13 cellular contexts compared by ENCODE assay signal in genomic region chr5:76710991-76711390, GRCh38. TPM values are rescaled to one million over a fixed set of nuclear protein-coding genes. Genes with fewer than 3 reads are reported as not detected.
DNase-seq lines count a peak whose midpoint lies in the region; ATAC-seq and TF ChIP-seq lines count a peak whose summit lies in the region.
"Had no signal": no experiment of that assay in that cellular context is flagged by ENCODE, and none has a peak within 500 bp of the region (broad histone marks: within the 10 kb centered on the region; RNA-seq: fewer than 3 reads in every experiment).

No MANE protein-coding gene starts in this region.

- peak overlapping the region; percentile 92 for H3K27ac ChIP-seq in epithelial cell of prostate
- H3K27ac ChIP-seq: C4-2B, lower lobe of right lung, neutrophil had no signal

- peak; percentile 62 for ATAC-seq in GM21529 (IDR thresholded peaks at IDR 0.05; ENCODE audit: unreplicated experiment)
- ATAC-seq: lower lobe of right lung had no signal

- no peak overlapping the region for H3K27ac Mint-ChIP-seq in mesothelial cell of epicardium
- no peak overlapping the region for H3K27ac Mint-ChIP-seq in activated T-helper 2 cell treated with anti-CD3 and anti-CD28 coated beads, Interferon-gamma antibody, Interleukin-2, Interleukin-4, amounts not matched to agents 10 μg/mL and 5 μg/mL and 100 μg/mL, durations not matched to agents 14 hours and 24 hours and 36 hours

- TF ChIP-seq CTCF in mesothelial cell of epicardium (IDR thresholded peaks at IDR 0.05; ENCODE audit: unreplicated experiment), result no peak

- H3K4me3 Mint-ChIP-seq in mesothelial cell of epicardium, result no peak overlapping the region
- H3K4me3 Mint-ChIP-seq in activated T-helper 2 cell treated with anti-CD3 and anti-CD28 coated beads, Interferon-gamma antibody, Interleukin-2, Interleukin-4, amounts not matched to agents 10 μg/mL and 5 μg/mL and 100 μg/mL, durations not matched to agents 14 hours and 24 hours and 36 hours (ENCODE audit: low read depth), result no peak overlapping the region

- H3K9me3 Mint-ChIP-seq in mesothelial cell of epicardium, result no peaks in the 10 kb centered on the region
- H3K9me3 Mint-ChIP-seq in activated T-helper 2 cell treated with anti-CD3 and anti-CD28 coated beads, Interferon-gamma antibody, Interleukin-2, Interleukin-4, amounts not matched to agents 10 μg/mL and 5 μg/mL and 100 μg/mL, durations not matched to agents 14 hours and 24 hours and 36 hours, result no peaks in the 10 kb centered on the region

- H3K27me3 Mint-ChIP-seq in mesothelial cell of epicardium (ENCODE audit: low read depth), result peaks cover 25% of the 10 kb centered on the region
- H3K27me3 Mint-ChIP-seq in activated T-helper 2 cell treated with anti-CD3 and anti-CD28 coated beads, Interferon-gamma antibody, Interleukin-2, Interleukin-4, amounts not matched to agents 10 μg/mL and 5 μg/mL and 100 μg/mL, durations not matched to agents 14 hours and 24 hours and 36 hours (ENCODE audit: low read depth), result peaks cover 13% of the 10 kb centered on the region

- H3K4me1 Mint-ChIP-seq in mesothelial cell of epicardium, result peaks cover 3% of the 10 kb centered on the region
- H3K4me1 Mint-ChIP-seq in activated T-helper 2 cell treated with anti-CD3 and anti-CD28 coated beads, Interferon-gamma antibody, Interleukin-2, Interleukin-4, amounts not matched to agents 10 μg/mL and 5 μg/mL and 100 μg/mL, durations not matched to agents 14 hours and 24 hours and 36 hours (ENCODE audit: low read depth), result peaks cover 28% of the 10 kb centered on the region

- H3K36me3 Mint-ChIP-seq in mesothelial cell of epicardium, result no peaks in the 10 kb centered on the region
- peaks cover 8% of the 10 kb centered on the region for H3K36me3 Mint-ChIP-seq in activated T-helper 2 cell treated with anti-CD3 and anti-CD28 coated beads, Interferon-gamma antibody, Interleukin-2, Interleukin-4, amounts not matched to agents 10 μg/mL and 5 μg/mL and 100 μg/mL, durations not matched to agents 14 hours and 24 hours and 36 hours (ENCODE audit: low read depth)

- DNase-seq in EH (ENCODE audit: low read depth), result peak; percentile 40
- peak; percentile 49 for DNase-seq in M059J (ENCODE audit: low read depth)
- peak; percentile 93 for DNase-seq in epithelial cell of prostate (ENCODE audit: low read depth, low spot score)
- no peak for DNase-seq in mesothelial cell of epicardium (ENCODE audit: low spot score in 2 of 2, unreplicated experiment in 2 of 2)
- DNase-seq in occipital lobe (lab: John Stamatoyannopoulos, UW), result no peak
- DNase-seq in GDM1 (lab: John Stamatoyannopoulos, UW), result no peak
- DNase-seq in activated T-helper 2 cell treated with anti-CD3 and anti-CD28 coated beads, Interferon-gamma antibody, Interleukin-2, Interleukin-4, amounts not matched to agents 10 μg/mL and 5 μg/mL and 100 μg/mL, durations not matched to agents 14 hours and 24 hours and 36 hours (ENCODE audit: low spot score), result no peak
- DNase-seq: hypothalamus, lower lobe of right lung, NCI-H2171 had no signal

- intact Hi-C loops in activated T-helper 2 cell treated with anti-CD3 and anti-CD28 coated beads, Interferon-gamma antibody, Interleukin-2, Interleukin-4, amounts not matched to agents 10 μg/mL and 5 μg/mL and 100 μg/mL, durations not matched to agents 14 hours and 24 hours and 36 hours (cut with micrococcal nuclease), result loop anchor here (2.0 kb wide), 1 partner anchor 20 kb away; no protein-coding TSS in a partner anchor

RNA-seq across cellular contexts. Expression of gene F2R, which starts 4.9 kb away (rescaled TPM):
- total RNA-seq in M059J (2014; rRNA removed; shearing (Covaris generic)), result 91.4 and 128 TPM in 2 replicates
- 34.4 to 35.8 TPM (median 34.4 TPM) in 3 replicates for total RNA-seq in mesothelial cell of epicardium
- 29.2 TPM for total RNA-seq in occipital lobe
- 2.8 and 3.3 TPM in 2 replicates for total RNA-seq in activated T-helper 2 cell treated with anti-CD3 and anti-CD28 coated beads, Interferon-gamma antibody, Interleukin-2, Interleukin-4, amounts not matched to agents 10 μg/mL and 5 μg/mL and 100 μg/mL, durations not matched to agents 14 hours and 24 hours and 36 hours

Comparison
In these comparisons a context has a peak if more than half of its experiments do, and no peak if none do; other contexts are left out.
1. DNase-seq: peak in EH (single experiment), M059J (single experiment) and epithelial cell of prostate (single experiment); none in mesothelial cell of epicardium (0 of 2), occipital lobe (single experiment), GDM1 (single experiment) and activated T-helper 2 cell treated with anti-CD3 and anti-CD28 coated beads, Interferon-gamma antibody, Interleukin-2, Interleukin-4, amounts not matched to agents 10 μg/mL and 5 μg/mL and 100 μg/mL, durations not matched to agents 14 hours and 24 hours and 36 hours (single experiment).